Comparison of ENCODE assay signal across 8 cellular contexts in the genomic region with DNA sequence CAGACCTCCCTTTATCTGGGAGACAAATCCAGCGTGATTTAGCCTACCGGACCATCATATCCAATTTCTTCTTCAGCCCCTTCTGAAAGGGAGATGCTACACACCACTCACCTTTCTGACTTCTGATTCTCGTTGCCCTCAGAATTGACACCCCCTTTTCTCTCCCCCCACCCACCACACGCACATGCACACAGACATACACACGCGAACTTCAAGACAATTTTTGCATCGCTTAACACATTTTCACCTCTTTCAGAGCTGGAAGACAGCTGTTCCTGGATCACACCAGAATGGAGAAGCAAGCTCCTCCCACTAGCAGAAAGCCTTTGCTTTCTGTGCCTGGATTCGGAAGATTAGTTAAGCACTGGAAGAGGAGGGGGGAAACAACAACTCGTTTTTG. TPM values are rescaled to one million over a fixed set of nuclear protein-coding genes. Genes with fewer than 3 reads are reported as not detected.
DNase-seq lines count a peak whose midpoint lies in the region; ATAC-seq and TF ChIP-seq lines count a peak whose summit lies in the region.

No MANE protein-coding gene starts in this region.

- peaks cover 30% of the 10 kb centered on the region for H3K79me2 ChIP-seq in mammary epithelial cell (ENCODE audit: insufficient read depth, low read length)
- H3K79me2 ChIP-seq in mesendoderm (ENCODE audit: control insufficient read depth, insufficient read depth, low read length) = no peaks in the 10 kb centered on the region

- no peaks in the 10 kb centered on the region for H3K36me3 ChIP-seq in Caco-2 (ENCODE audit: control insufficient read depth, insufficient read depth, low read length)
- H3K36me3 ChIP-seq in mammary epithelial cell (ENCODE audit: insufficient read depth, low read length) = no peaks in the 10 kb centered on the region
- H3K36me3 ChIP-seq in mesendoderm (ENCODE audit: control insufficient read depth, insufficient read depth, low read length) = no peaks in the 10 kb centered on the region

- H3K56ac ChIP-seq in mesendoderm (ENCODE audit: low read length) = peak overlapping the region; percentile 88

- peak overlapping the region; percentile 52 for H3K4me3 ChIP-seq in Caco-2 (ENCODE audit: low read depth, low read length)
- peak overlapping the region; percentile 72 to 91 (median 78) for H3K4me3 ChIP-seq in mammary epithelial cell (replicated peaks in 1 of 3; ENCODE audit: insufficient read depth in 1 of 3, low read depth in 2 of 3, low read length in 3 of 3)
- H3K4me3 ChIP-seq in mesendoderm (ENCODE audit: low read length) = peak overlapping the region; percentile 70

- TF ChIP-seq CTCF in Caco-2 (IDR thresholded peaks at IDR 0.05; ENCODE audit: insufficient read depth in 1 of 2, low read depth in 1 of 2, low read length in 1 of 2, severe bottlenecking in 1 of 2, unreplicated experiment in 1 of 2) = no peak
- no peak for TF ChIP-seq CTCF in mammary epithelial cell (conservative IDR thresholded peaks at IDR 0.05 in 1 of 2, IDR thresholded peaks at IDR 0.05 in 1 of 2; ENCODE audit: extremely low read depth in 1 of 2, insufficient read depth in 1 of 2, low read depth in 1 of 2, low read length in 2 of 2)

- H3K9me3 Mint-ChIP-seq in Caco-2 (ENCODE audit: unreplicated experiment) = no peaks in the 10 kb centered on the region

- dilution Hi-C loops in mammary epithelial cell (cut with HindIII; ENCODE audit: low sequenced_read_pairs) = no loop called here

- in situ Hi-C loops in mammary epithelial cell (cut with MboI; ENCODE audit: low sequenced_read_pairs in 2 of 2) = loop anchor here in 1 of 2 donors (25.0 kb wide), 1 partner anchor 176 kb away; no protein-coding TSS in a partner anchor

- no peaks in the 10 kb centered on the region for H4K20me1 ChIP-seq in mammary epithelial cell (ENCODE audit: insufficient read depth, low read length)

- H3K9ac ChIP-seq in mammary epithelial cell (ENCODE audit: insufficient read depth, low read length) = peak overlapping the region; percentile 53
- H3K9ac ChIP-seq in mesendoderm (ENCODE audit: low read length) = peak overlapping the region; percentile 69

- H3K27me3 ChIP-seq in Caco-2 (replicated peaks; ENCODE audit: control insufficient read depth, insufficient read depth, low read length) = no peaks in the 10 kb centered on the region
- H3K27me3 ChIP-seq in mammary epithelial cell (ENCODE audit: insufficient read depth, low read length) = no peaks in the 10 kb centered on the region
- peaks cover 1% of the 10 kb centered on the region for H3K27me3 ChIP-seq in mesendoderm (ENCODE audit: insufficient read depth, low read length, poor library complexity)

- intact Hi-C loops in Caco-2 (cut with micrococcal nuclease; ENCODE audit: unreplicated experiment) (loop anchor here (2.0 to 10.0 kb wide), 3 partner anchors 61 to 193 kb away; no protein-coding TSS in a partner anchor), mammary epithelial cell (cut with micrococcal nuclease) (loop anchor here (5.0 kb wide), 1 partner anchor 156 kb away; no protein-coding TSS in a partner anchor)

- peaks cover 9% of the 10 kb centered on the region for H3K4me1 Mint-ChIP-seq in Caco-2 (ENCODE audit: low read depth, unreplicated experiment)

- H3K27me3 Mint-ChIP-seq in Caco-2 (ENCODE audit: insufficient read depth, unreplicated experiment) = peaks cover 12% of the 10 kb centered on the region

- H2BK15ac ChIP-seq in mesendoderm (replicated peaks; ENCODE audit: low read depth) = no peak overlapping the region

- no peak overlapping the region for H3K27ac Mint-ChIP-seq in Caco-2 (ENCODE audit: unreplicated experiment)

- peak overlapping the region; percentile 84 for H3K4me3 Mint-ChIP-seq in Caco-2 (ENCODE audit: unreplicated experiment)

- CTCF ChIA-PET in Caco-2 (lab: Charles Lee) = interaction anchor here (0.7 kb wide), 2 partner anchors 38 to 41 kb away, joined by 3 to 4 read pairs; no protein-coding TSS in a partner anchor
- CTCF ChIA-PET in mammary epithelial cell (lab: Charles Lee; ENCODE audit: low non-redundant PET) = no interaction called here

- no peaks in the 10 kb centered on the region for H3K4me1 ChIP-seq in Caco-2
- peaks cover 9% of the 10 kb centered on the region for H3K4me1 ChIP-seq in mammary epithelial cell (ENCODE audit: insufficient read depth, low read length)
- H3K4me1 ChIP-seq in mesendoderm (ENCODE audit: control insufficient read depth, low read depth, low read length) = no peaks in the 10 kb centered on the region

- no peak overlapping the region for H2BK120ac ChIP-seq in mesendoderm (ENCODE audit: low read depth, low read length)

- H4K8ac ChIP-seq in mesendoderm (ENCODE audit: low read depth, low read length) = no peak overlapping the region

- DNase-seq in Caco-2 = no peak
- peak; percentile 34 for DNase-seq in LHCN-M2 (ENCODE audit: low read depth)
- DNase-seq in mammary epithelial cell = peak; percentile 44
- peak; percentile 48 for DNase-seq in mesendoderm
- DNase-seq in activated effector memory CD4-positive, alpha-beta T cell treated with anti-CD3 and anti-CD28 coated beads, Interleukin-2, amount 50 U/mL, for 16 hours = no peak
- DNase-seq in dedifferentiated amniotic fluid mesenchymal stem cell (ENCODE audit: extremely low spot score) = no peak

- no peak overlapping the region for H3K23ac ChIP-seq in mesendoderm (ENCODE audit: low read length)

- BruUV-seq in Caco-2 (replicated peaks; lab: Mats Ljungman, UMichigan) (no TSS peak), mammary epithelial cell (replicated peaks; lab: Mats Ljungman, UMichigan) (TSS peak; percentile 91)

- peak overlapping the region; percentile 87 for H3K4me2 ChIP-seq in mammary epithelial cell (ENCODE audit: insufficient read depth, low read depth, low read length)
- H3K4me2 ChIP-seq in mesendoderm (ENCODE audit: low read length) = peak overlapping the region; percentile 74

- ATAC-seq in HG02623 (IDR thresholded peaks at IDR 0.05; ENCODE audit: unreplicated experiment) (no peak), GM18520 (IDR thresholded peaks at IDR 0.05; ENCODE audit: unreplicated experiment) (no peak)

- H3K9me3 ChIP-seq in Caco-2 (no peaks in the 10 kb centered on the region), mammary epithelial cell (replicated peaks; ENCODE audit: insufficient read depth, low read length) (no peaks in the 10 kb centered on the region)

- H3K27ac ChIP-seq in mammary epithelial cell (ENCODE audit: insufficient read depth, low read depth, low read length) (peak overlapping the region; percentile 53), mesendoderm (ENCODE audit: low read depth, low read length) (peak overlapping the region; percentile 49)

- H4K5ac ChIP-seq in mesendoderm (ENCODE audit: low read length) = no peak overlapping the region

- no peak overlapping the region for H3K4ac ChIP-seq in mesendoderm (ENCODE audit: low read depth, low read length)

- 15% methylated on average over 9 of the region's 9 CpGs for WGBS in mammary epithelial cell (ENCODE audit: low coverage, missing lambda C conversion rate)
- WGBS in mesendoderm (ENCODE audit: extremely low coverage, insufficient coverage, low lambda C conversion rate) = no CpG with 5 or more reads among the region's 9 CpGs

- H3K18ac ChIP-seq in mesendoderm (ENCODE audit: low read length) = no peak overlapping the region

- POLR2A ChIA-PET in Caco-2 (lab: Charles Lee) = no interaction called here

- no peaks in the 10 kb centered on the region for H3K36me3 Mint-ChIP-seq in Caco-2 (ENCODE audit: insufficient read depth, unreplicated experiment)

- H2AK5ac ChIP-seq in mesendoderm (ENCODE audit: low read length) = no peak overlapping the region

- no peak overlapping the region for H2BK5ac ChIP-seq in mesendoderm (ENCODE audit: low read length)

- no peaks in the 10 kb centered on the region for H3K79me1 ChIP-seq in mesendoderm (ENCODE audit: low read length)

- H2AFZ ChIP-seq in mammary epithelial cell (ENCODE audit: low read depth, low read length) = peak overlapping the region; percentile 86

RNA-seq across cellular contexts. Expression of gene SNCA, which starts 1.0 kb away (rescaled TPM):
- total RNA-seq in Caco-2 (2022) (5.7 and 8.4 TPM in 2 replicates), LHCN-M2 (2014; rRNA removed) (10.1 TPM in 1 of 2 replicates, not detected in the other), mammary epithelial cell (10 to 100 TPM; 53.8 to 62.4 TPM)
- polyA plus RNA-seq in LHCN-M2 (2012) = 0.16 TPM
- 63.3 TPM for polyA plus RNA-seq in mammary epithelial cell
- polyA minus RNA-seq in mammary epithelial cell = 50.8 TPM
- 6.3 TPM for polyA plus RNA-seq in mesendoderm (2013, experiment 1 of 2)
- polyA plus RNA-seq in mesendoderm (2013, experiment 2 of 2) = 7.6 TPM

RNA-seq across cellular contexts. Expression of gene MMRN1, which starts 56.6 kb away (rescaled TPM):
- total RNA-seq in Caco-2 (2022) (not detected in 2 replicates), LHCN-M2 (2014; rRNA removed) (not detected in 2 replicates), mammary epithelial cell (under 1 TPM in 1 of 2 donors, not detected in 1; under 0.01 TPM)
- not detected for polyA plus RNA-seq in LHCN-M2 (2012)
- polyA plus RNA-seq in mammary epithelial cell = not detected
- not detected for polyA minus RNA-seq in mammary epithelial cell
- not detected for polyA plus RNA-seq in mesendoderm (2013, experiment 1 of 2)
- polyA plus RNA-seq in mesendoderm (2013, experiment 2 of 2) = not detected

Comparison
In these comparisons a context has a peak if more than half of its experiments do, and no peak if none do; other contexts are left out.
1. DNase-seq: peak in LHCN-M2 (single experiment), mammary epithelial cell (single experiment) and mesendoderm (single experiment); none in Caco-2 (0 of 2), activated effector memory CD4-positive, alpha-beta T cell treated with anti-CD3 and anti-CD28 coated beads, Interleukin-2, amount 50 U/mL, for 16 hours (single experiment) and dedifferentiated amniotic fluid mesenchymal stem cell (single experiment).
2. Peak in every context shown above with its lines, with median percentiles within 50 percentile points of each other: H3K4me3 ChIP-seq.